In genomic region chr3:151439652-151440125, GRCh38 we compare ENCODE assay signal across 8 cellular contexts. TPM values are rescaled to one million over a fixed set of nuclear protein-coding genes. Genes with fewer than 3 reads are reported as not detected.
DNase-seq lines count a peak whose midpoint lies in the region; ATAC-seq, FAIRE-seq and TF ChIP-seq lines count a peak whose summit lies in the region.

No MANE protein-coding gene starts in this region.

- H3K4me1 ChIP-seq in body of pancreas, result no peaks in the 10 kb centered on the region
- peaks cover 6% of the 10 kb centered on the region for H3K4me1 ChIP-seq in suprapubic skin

- no peaks in the 10 kb centered on the region for H3K9me3 ChIP-seq in body of pancreas
- H3K9me3 ChIP-seq in suprapubic skin, result no peaks in the 10 kb centered on the region

- H3K27ac ChIP-seq in body of pancreas (no peak overlapping the region), suprapubic skin (no peak overlapping the region)

- no peaks in the 10 kb centered on the region for H3K36me3 Mint-ChIP-seq in Calu3 (ENCODE audit: insufficient read depth, unreplicated experiment)

- H3K4me3 ChIP-seq in body of pancreas (no peak overlapping the region), suprapubic skin (no peak overlapping the region)

- H3K27me3 Mint-ChIP-seq in Calu3 (ENCODE audit: unreplicated experiment), result no peaks in the 10 kb centered on the region

- TF ChIP-seq EP300 in suprapubic skin (IDR thresholded peaks at IDR 0.05), result no peak

- TF ChIP-seq CTCF in Calu3 (IDR thresholded peaks at IDR 0.05; ENCODE audit: unreplicated experiment) (peak; percentile 88), body of pancreas (IDR thresholded peaks at IDR 0.05) (peak; percentile 75 to 85 (median 81)), suprapubic skin (IDR thresholded peaks at IDR 0.05) (peak; percentile 73 to 84)

- peak; percentile 92 for FAIRE-seq in islet of Langerhans (lab: Jason Lieb, UNC)

- H3K9me3 Mint-ChIP-seq in Calu3 (ENCODE audit: low read depth, unreplicated experiment), result no peaks in the 10 kb centered on the region

- CTCF ChIA-PET in Calu3 (lab: Charles Lee), result interaction anchor here (0.6 to 1.7 kb wide), 9 partner anchors 17 to 479 kb away, joined by 3 to 15 read pairs (median 4); no protein-coding TSS in a partner anchor

- H3K27ac Mint-ChIP-seq in Calu3 (ENCODE audit: unreplicated experiment), result no peak overlapping the region

- TF ChIP-seq POLR2A in body of pancreas (IDR thresholded peaks at IDR 0.05) (no peak), suprapubic skin (IDR thresholded peaks at IDR 0.05) (no peak)

- H3K36me3 ChIP-seq in body of pancreas (replicated peaks in 1 of 2; ENCODE audit: insufficient read depth in 1 of 2, low read depth in 2 of 2), result no peaks in the 10 kb centered on the region
- no peaks in the 10 kb centered on the region for H3K36me3 ChIP-seq in suprapubic skin

- 11 to 15% methylated on average over 3 of the region's 3 CpGs for WGBS in body of pancreas, 2 donors
- WGBS in suprapubic skin, result 32% methylated on average over 3 of the region's 3 CpGs

- H3K4me1 Mint-ChIP-seq in Calu3 (ENCODE audit: low read depth, unreplicated experiment), result peaks cover 8% of the 10 kb centered on the region

- BruUV-seq in Calu3 (replicated peaks; lab: Mats Ljungman, UMichigan), result no TSS peak

- DNase-seq in Calu3 (peak; percentile 66), NCI-H748 treated with DMSO at 0.1 percent for 48 hours (lab: John Stamatoyannopoulos, UW) (peak; percentile 7), body of pancreas (peak; percentile 24 to 47 (median 25)), suprapubic skin (ENCODE audit: low spot score in 2 of 2) (no peak)
- DNase-seq in activated naive CD4-positive, alpha-beta T cell treated with anti-CD3 and anti-CD28 coated beads, Interleukin-2, amount 50 U/mL, for 16 hours, result no peak

- intact Hi-C loops in Calu3 (cut with micrococcal nuclease; ENCODE audit: unreplicated experiment), result loop anchor here (1.0 to 10.0 kb wide), 4 partner anchors 222 to 835 kb away; no protein-coding TSS in a partner anchor
- intact Hi-C loops in body of pancreas (cut with DNase I), result loop anchor here (10.0 kb wide), 1 partner anchor 405 kb away; no protein-coding TSS in a partner anchor

- peak; percentile 71 for ATAC-seq in GM19328 (IDR thresholded peaks at IDR 0.05; ENCODE audit: unreplicated experiment)
- peak; percentile 64 for ATAC-seq in HG03521 (IDR thresholded peaks at IDR 0.05; ENCODE audit: unreplicated experiment)
- peak; percentile 78 for ATAC-seq in body of pancreas

- H3K27me3 ChIP-seq in body of pancreas (no peaks in the 10 kb centered on the region), suprapubic skin (no peaks in the 10 kb centered on the region)

- no peak overlapping the region for H3K4me3 Mint-ChIP-seq in Calu3 (ENCODE audit: low read depth, unreplicated experiment)

RNA-seq across cellular contexts. Expression of gene IGSF10, which starts 21.2 kb away (rescaled TPM):
- total RNA-seq in Calu3 (2022), result 0.24 and 0.29 TPM in 2 replicates
- total RNA-seq in body of pancreas, result 1 to 10 TPM in 1 of 2 donors, under 1 TPM in 1; 0.99 to 1.0 TPM
- 1 to 10 TPM in 3 of 4 donors, under 1 TPM in 1; 0.96 to 7.1 (median 1.7) TPM for total RNA-seq in suprapubic skin

RNA-seq across cellular contexts. Expression of gene P2RY12, which starts 55.1 kb away (rescaled TPM):
- not detected in 2 replicates for total RNA-seq in Calu3 (2022)
- total RNA-seq in body of pancreas, result under 1 TPM in 1 of 2 donors, not detected in 1; 0.78 TPM
- 1 to 10 TPM in 1 of 4 donors, not detected in 3; 1.2 TPM for total RNA-seq in suprapubic skin

Comparison
In these comparisons a context has a peak if more than half of its experiments do, and no peak if none do; other contexts are left out.
1. DNase-seq: peak in Calu3 (single experiment), NCI-H748 treated with DMSO at 0.1 percent for 48 hours (single experiment) and body of pancreas (4 of 4); none in suprapubic skin (0 of 2) and activated naive CD4-positive, alpha-beta T cell treated with anti-CD3 and anti-CD28 coated beads, Interleukin-2, amount 50 U/mL, for 16 hours (single experiment).
2. Peak in every context shown above with its lines, with median percentiles within 50 percentile points of each other: CTCF ChIP-seq and ATAC-seq.